Comparison of ENCODE assay signal across 7 cellular contexts in genomic region chr4:3530663-3531254, GRCh38. TPM values are rescaled to one million over a fixed set of nuclear protein-coding genes. Genes with fewer than 3 reads are reported as not detected.
A peak's percentile ranks its signal among the peaks of the same experiment; 100 is the strongest.
DNase-seq lines count a peak whose midpoint lies in the region; ATAC-seq and TF ChIP-seq lines count a peak whose summit lies in the region.

No MANE protein-coding gene starts in this region.

- no peak overlapping the region for H3K27ac Mint-ChIP-seq in activated naive CD8-positive, alpha-beta T cell treated with anti-CD3 and anti-CD28 coated beads for 36 hours
- no peak overlapping the region for H3K27ac Mint-ChIP-seq in immature natural killer cell

- no peak for DNase-seq in activated naive CD8-positive, alpha-beta T cell treated with anti-CD3 and anti-CD28 coated beads for 36 hours
- DNase-seq in immature natural killer cell, result no peak
- no peak for DNase-seq in stomach
- DNase-seq in OCI-M1 (lab: John Stamatoyannopoulos, UW), result no peak
- no peak for DNase-seq in GM10248 (ENCODE audit: extremely low spot score)

- no peak for TF ChIP-seq EP300 in stomach (IDR thresholded peaks at IDR 0.05)

- TF ChIP-seq POLR2A in stomach (IDR thresholded peaks at IDR 0.05), result no peak

- H3K27me3 Mint-ChIP-seq in activated naive CD8-positive, alpha-beta T cell treated with anti-CD3 and anti-CD28 coated beads for 36 hours, result no peaks in the 10 kb centered on the region
- H3K27me3 Mint-ChIP-seq in immature natural killer cell (ENCODE audit: low read depth in 3 of 3), result peaks cover 0 to 6% (median 5%) of the 10 kb centered on the region in 3 donors

- H3K4me1 ChIP-seq in HUES48 (ENCODE audit: control insufficient read depth, insufficient read depth, low read length), result peaks cover 14% of the 10 kb centered on the region
- peaks cover 25 to 62% (median 50%) of the 10 kb centered on the region in 4 donors for H3K4me1 ChIP-seq in stomach

- 64 to 81% (median 74%) methylated on average over 10 to 18 of the region's 18 CpGs for WGBS in stomach, 5 donors

- H3K9me3 ChIP-seq in HUES48 (ENCODE audit: control insufficient read depth, insufficient read depth, low read length) (no peaks in the 10 kb centered on the region), stomach (no peaks in the 10 kb centered on the region)

- ATAC-seq in HG03135 (IDR thresholded peaks at IDR 0.05; ENCODE audit: unreplicated experiment), result no peak

- CTCF ChIA-PET in GM10248 (lab: Yijun Ruan, JAX), result no interaction called here

- POLR2A ChIA-PET in GM10248 (lab: Yijun Ruan, JAX), result no interaction called here

- H3K9me3 Mint-ChIP-seq in activated naive CD8-positive, alpha-beta T cell treated with anti-CD3 and anti-CD28 coated beads for 36 hours, result no peaks in the 10 kb centered on the region
- H3K9me3 Mint-ChIP-seq in immature natural killer cell, result peaks cover 0 to 5% (median 2%) of the 10 kb centered on the region in 6 donors

- H3K4me3 ChIP-seq in HUES48 (ENCODE audit: low read depth, low read length) (peak overlapping the region; percentile 86), stomach (peak overlapping the region; percentile 74 to 99 (median 86))

- no peak overlapping the region for H3K9ac ChIP-seq in HUES48 (ENCODE audit: low read depth, low read length)

- H3K4me1 Mint-ChIP-seq in activated naive CD8-positive, alpha-beta T cell treated with anti-CD3 and anti-CD28 coated beads for 36 hours, result peaks cover 21% of the 10 kb centered on the region
- peaks cover 40 to 47% of the 10 kb centered on the region in 2 donors for H3K4me1 Mint-ChIP-seq in immature natural killer cell

- H3K27me3 ChIP-seq in HUES48 (ENCODE audit: control insufficient read depth, insufficient read depth, low read length), result peaks cover 25% of the 10 kb centered on the region
- no peaks in the 10 kb centered on the region for H3K27me3 ChIP-seq in stomach

- intact Hi-C loops in stomach (cut with DNase I; ENCODE audit: low total_unique reads), result no loop called here

- H3K27ac ChIP-seq in HUES48 (ENCODE audit: low read depth, low read length) (no peak overlapping the region), stomach (no peak overlapping the region)

- TF ChIP-seq CTCF in stomach (IDR thresholded peaks at IDR 0.05) (no peak), GM10248 (IDR thresholded peaks at IDR 0.05; ENCODE audit: control extremely low read depth, extremely low read depth, low read depth, missing control alignments) (no peak)

- H3K4me3 Mint-ChIP-seq in activated naive CD8-positive, alpha-beta T cell treated with anti-CD3 and anti-CD28 coated beads for 36 hours, result peak overlapping the region; percentile 99
- H3K4me3 Mint-ChIP-seq in immature natural killer cell, result peak overlapping the region; percentile 88 to 99 (median 98)

- H3K36me3 Mint-ChIP-seq in activated naive CD8-positive, alpha-beta T cell treated with anti-CD3 and anti-CD28 coated beads for 36 hours, result no peaks in the 10 kb centered on the region
- peaks cover 0 to 5% (median 4%) of the 10 kb centered on the region in 3 donors for H3K36me3 Mint-ChIP-seq in immature natural killer cell

- H3K36me3 ChIP-seq in HUES48 (ENCODE audit: control insufficient read depth, insufficient read depth, low read length) (peaks cover 22% of the 10 kb centered on the region; the same call in 1 of the 2 replicates), stomach (peaks cover 9 to 45% (median 37%) of the 10 kb centered on the region in 4 donors)

RNA-seq across cellular contexts. Expression of gene LRPAP1, which starts 1.5 kb away (rescaled TPM):
- 10 to 100 TPM; 58.2 to 61.2 TPM for total RNA-seq in activated naive CD8-positive, alpha-beta T cell treated with anti-CD3 and anti-CD28 coated beads for 36 hours
- polyA plus RNA-seq in immature natural killer cell (100 to 1,000 TPM in 2 of 3 donors, 10 to 100 TPM in 1; 98.7 to 185 (median 148) TPM), stomach (10 to 100 TPM; 31.5 to 79.9 (median 41.4) TPM)
- total RNA-seq in stomach, result 10 to 100 TPM; 32.5 to 92.0 (median 64.2) TPM
